Comparison of ENCODE assay signal across 29 cellular contexts in the genomic region with DNA sequence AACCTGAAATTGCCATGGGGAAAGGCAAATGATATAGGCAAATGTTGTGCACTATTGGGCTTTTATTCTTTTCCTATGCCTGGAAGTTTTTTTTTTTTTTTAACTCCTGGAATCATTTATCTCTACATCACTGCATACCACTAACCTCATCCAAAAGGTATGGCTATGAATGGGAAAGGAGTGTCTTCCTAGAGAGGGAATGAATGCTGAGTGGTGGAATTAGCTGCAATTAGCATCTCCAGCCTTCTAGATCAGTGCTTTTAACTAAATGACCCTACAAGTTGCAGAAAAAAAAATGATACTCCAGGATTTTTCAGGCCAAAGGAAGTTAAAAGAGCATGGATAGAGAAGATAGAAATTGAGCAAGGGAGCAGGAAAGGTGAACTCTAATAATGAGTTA.
"Had no signal": no experiment of that assay in that cellular context is flagged by ENCODE, and none has a peak within 500 bp of the region (broad histone marks: within the 10 kb centered on the region; RNA-seq: fewer than 3 reads in every experiment).

No MANE protein-coding gene starts in this region.

- H3K27me3 ChIP-seq: left lung, pancreas, stomach, testis, thyroid gland, upper lobe of right lung had no signal

- H3K4me3 ChIP-seq: left lung, lower lobe of right lung, mucosa of descending colon, pancreas, prostate gland, skin epidermis, stomach, testis, thyroid gland, upper lobe of right lung had no signal

- DNase-seq: hippocampal formation; immature natural killer cell; left cardiac atrium; left lung; lower lobe of right lung; mammary epithelial cell; mesenchymal stem cell; midbrain; mucosa of descending colon; naive thymus-derived CD8-positive, alpha-beta T cell; nucleus accumbens; pancreas; posterior cingulate gyrus; retina; right cardiac atrium; stimulated activated CD4-positive, alpha-beta T cell treated with anti-CD3 and anti-CD28 coated beads, Interleukin-12 subunit alpha, Interleukin-12 subunit beta, amount 100 ng/mL, for 4 hours; stimulated activated CD4-positive, alpha-beta T cell treated with anti-CD3 and anti-CD28 coated beads, Interleukin-15, amount 100 ng/mL, for 24 hours; stimulated activated CD4-positive, alpha-beta T cell treated with anti-CD3 and anti-CD28 coated beads, Interleukin-2, amount 100 ng/mL, for 24 hours; stimulated activated CD4-positive, alpha-beta T cell treated with anti-CD3 and anti-CD28 coated beads, Interleukin-4, amount 100 ng/mL, for 1 hour; stimulated activated naive B cell treated with anti-CD40 and anti-IgM and Interleukin-4, amounts not matched to agents 10 μg/mL and 1 μg/mL and 100 μg/mL, for 72 hours; stimulated activated naive CD8-positive, alpha-beta T cell treated with anti-CD3 and anti-CD28 coated beads, Interleukin-15, Interleukin-2, amounts not matched to agents 100 U/mL and 50 U/mL, for 24 hours; stomach; testis; thyroid gland; upper lobe of right lung had no signal

- H3K27ac ChIP-seq: left lung, lower lobe of right lung, pancreas, prostate gland, skin epidermis, stomach, testis, thyroid gland, upper lobe of right lung had no signal

- H3K36me3 ChIP-seq: left lung, lower lobe of right lung, pancreas, prostate gland, stomach, thyroid gland, upper lobe of right lung had no signal

- H3K4me1 ChIP-seq: left lung, lower lobe of right lung, pancreas, prostate gland, stomach, testis, thyroid gland, upper lobe of right lung had no signal

- H3K9me3 ChIP-seq: left lung, lower lobe of right lung, mucosa of descending colon, pancreas, prostate gland, stomach, testis, thyroid gland, upper lobe of right lung had no signal

- FAIRE-seq: islet of Langerhans, pancreas, urothelium cell line had no signal
